Comparison of ENCODE assay signal across 9 cellular contexts in genomic region chr3:127762077-127762786, GRCh38.
DNase-seq lines count a peak whose midpoint lies in the region; ATAC-seq and TF ChIP-seq lines count a peak whose summit lies in the region.
"Had no signal": no experiment of that assay in that cellular context is flagged by ENCODE, and none has a peak within 500 bp of the region (broad histone marks: within the 10 kb centered on the region; RNA-seq: fewer than 3 reads in every experiment).

No MANE protein-coding gene starts in this region.

- no peak overlapping the region for H3K27ac Mint-ChIP-seq in activated CD4-positive, alpha-beta T cell treated with anti-CD3 and anti-CD28 coated beads for 36 hours
- H3K27ac Mint-ChIP-seq in osteocyte (ENCODE audit: unreplicated experiment), result peak overlapping the region; percentile 81

- no peak for TF ChIP-seq CTCF in osteocyte (IDR thresholded peaks at IDR 0.05)
- no peak for TF ChIP-seq CTCF in prostate gland (IDR thresholded peaks at IDR 0.05)

- peaks cover 6% of the 10 kb centered on the region for H3K4me1 Mint-ChIP-seq in activated CD4-positive, alpha-beta T cell treated with anti-CD3 and anti-CD28 coated beads for 36 hours
- peaks cover 60% of the 10 kb centered on the region for H3K4me1 Mint-ChIP-seq in osteocyte (ENCODE audit: unreplicated experiment)

- peaks cover 3% of the 10 kb centered on the region for H3K27me3 Mint-ChIP-seq in activated CD4-positive, alpha-beta T cell treated with anti-CD3 and anti-CD28 coated beads for 36 hours
- H3K27me3 Mint-ChIP-seq in osteocyte (ENCODE audit: unreplicated experiment), result no peaks in the 10 kb centered on the region

- H3K4me3 Mint-ChIP-seq in activated CD4-positive, alpha-beta T cell treated with anti-CD3 and anti-CD28 coated beads for 36 hours, result no peak overlapping the region
- no peak overlapping the region for H3K4me3 Mint-ChIP-seq in osteocyte (ENCODE audit: unreplicated experiment)
- H3K4me3 Mint-ChIP-seq: CD4-positive, CD25-positive, alpha-beta regulatory T cell had no signal

- H3K9me3 ChIP-seq in prostate gland, result no peaks in the 10 kb centered on the region

- H3K27ac ChIP-seq in prostate gland, result no peak overlapping the region

- POLR2A ChIA-PET in activated CD4-positive, alpha-beta T cell treated with anti-CD3 and anti-CD28 coated beads for 36 hours (lab: Charles Lee), result interaction anchor here (0.8 kb wide), 1 partner anchor 9 kb away, joined by 4 read pairs; no protein-coding TSS in a partner anchor

- H3K27me3 ChIP-seq in prostate gland (replicated peaks; ENCODE audit: insufficient read depth), result no peaks in the 10 kb centered on the region

- ATAC-seq in activated CD4-positive, alpha-beta T cell treated with anti-CD3 and anti-CD28 coated beads for 36 hours, result peak; percentile 57
- ATAC-seq in HG03175 (IDR thresholded peaks at IDR 0.05; ENCODE audit: unreplicated experiment), result peak; percentile 63

- H3K36me3 Mint-ChIP-seq in activated CD4-positive, alpha-beta T cell treated with anti-CD3 and anti-CD28 coated beads for 36 hours (ENCODE audit: low read depth), result no peaks in the 10 kb centered on the region
- peaks cover 14% of the 10 kb centered on the region for H3K36me3 Mint-ChIP-seq in osteocyte (ENCODE audit: unreplicated experiment)
- H3K36me3 Mint-ChIP-seq: CD4-positive, CD25-positive, alpha-beta regulatory T cell had no signal

- no peak for TF ChIP-seq POLR2A in prostate gland (IDR thresholded peaks at IDR 0.05)

- H3K4me3 ChIP-seq in prostate gland, result no peak overlapping the region

- no peaks in the 10 kb centered on the region for H3K4me1 ChIP-seq in prostate gland (replicated peaks)

- H3K36me3 ChIP-seq in prostate gland, result no peaks in the 10 kb centered on the region

- 31% methylated on average over 15 of the region's 15 CpGs for WGBS in prostate gland

- CTCF ChIA-PET in activated CD4-positive, alpha-beta T cell treated with anti-CD3 and anti-CD28 coated beads for 36 hours (lab: Charles Lee), result interaction anchor here (0.6 to 0.9 kb wide), 3 partner anchors 9 to 32 kb away, joined by 3 read pairs; no protein-coding TSS in a partner anchor

- no peak for DNase-seq in activated CD4-positive, alpha-beta T cell treated with anti-CD3 and anti-CD28 coated beads for 36 hours
- no peak for DNase-seq in activated CD4-positive, alpha-beta T cell treated with anti-CD3 and anti-CD28 coated beads for 48 hours
- DNase-seq in astrocyte of the hippocampus (ENCODE audit: low read depth, low spot score) (peak; percentile 42), osteocyte (ENCODE audit: extremely low spot score, unreplicated experiment) (no peak), prostate gland (ENCODE audit: low spot score) (no peak), NCI-H226 (no peak), ureter (ENCODE audit: low spot score) (no peak)

- H3K9me3 Mint-ChIP-seq in activated CD4-positive, alpha-beta T cell treated with anti-CD3 and anti-CD28 coated beads for 36 hours (ENCODE audit: low read depth), result no peaks in the 10 kb centered on the region
- H3K9me3 Mint-ChIP-seq in osteocyte (ENCODE audit: unreplicated experiment), result no peaks in the 10 kb centered on the region
- H3K9me3 Mint-ChIP-seq: CD4-positive, CD25-positive, alpha-beta regulatory T cell had no signal

- intact Hi-C loops in activated CD4-positive, alpha-beta T cell treated with anti-CD3 and anti-CD28 coated beads for 36 hours (cut with DNase I, micrococcal nuclease), result no loop called here
- intact Hi-C loops in prostate gland (cut with DNase I), result no loop called here
